In genomic region chr2:196618661-196619060, GRCh38 we compare ENCODE assay signal across 8 cellular contexts. TPM values are rescaled to one million over a fixed set of nuclear protein-coding genes. Genes with fewer than 3 reads are reported as not detected.
"Had no signal": no experiment of that assay in that cellular context is flagged by ENCODE, and none has a peak within 500 bp of the region (broad histone marks: within the 10 kb centered on the region; RNA-seq: fewer than 3 reads in every experiment).

No MANE protein-coding gene starts in this region.

- H3K4me1 Mint-ChIP-seq: H9 had no signal

- H3K4me3 ChIP-seq: K562 had no signal

- DNase-seq: GOT3, H9, HCEC 1CT, IMR-90 had no signal

- H3K9me3 Mint-ChIP-seq: H9 had no signal

- H3K4me3 Mint-ChIP-seq: H9 had no signal

- H3K27ac Mint-ChIP-seq: H9 had no signal

- FAIRE-seq: H54, HTR-8/SVneo, K562 had no signal

- ATAC-seq: K562 had no signal

RNA-seq across cellular contexts. Expression of gene HECW2, which starts 25.3 kb away (rescaled TPM):
- total RNA-seq: HT-29 had no signal
